Comparison of ENCODE assay signal across 8 cellular contexts in genomic region chr6:30678964-30679726, GRCh38. TPM values are rescaled to one million over a fixed set of nuclear protein-coding genes. Genes with fewer than 3 reads are reported as not detected.
DNase-seq lines count a peak whose midpoint lies in the region; ATAC-seq and TF ChIP-seq lines count a peak whose summit lies in the region.

No MANE protein-coding gene starts in this region.

- CTCF ChIA-PET in BJ (lab: Yijun Ruan, JAX): interaction anchor here (0.6 to 17.2 kb wide), 35 partner anchors 9 to 851 kb away, joined by 3 to 387 read pairs (median 4); partner anchors contain the start of genes FLOT1, IER3, MDC1 and NRM

- ATAC-seq in GM21723 (IDR thresholded peaks at IDR 0.05; ENCODE audit: unreplicated experiment) (peak; percentile 43), GM19035 (IDR thresholded peaks at IDR 0.05; ENCODE audit: unreplicated experiment) (no peak)

- H3K9me3 ChIP-seq in WERI-Rb-1 (ENCODE audit: severe bottlenecking): no peaks in the 10 kb centered on the region
- no peaks in the 10 kb centered on the region for H3K9me3 ChIP-seq in smooth muscle cell (replicated peaks; ENCODE audit: low read depth)

- in situ Hi-C loops in T47D (cut with HindIII; ENCODE audit: low pct_unique_long_range_greater_than_20kb, low sequenced_read_pairs): no loop called here

- H3K36me3 ChIP-seq in BJ (ENCODE audit: control insufficient read depth, insufficient read depth, low read length) (peaks cover 23% of the 10 kb centered on the region), WERI-Rb-1 (peaks cover 73% of the 10 kb centered on the region), smooth muscle cell (ENCODE audit: low read depth) (no peaks in the 10 kb centered on the region)

- H4K20me1 ChIP-seq in smooth muscle cell (ENCODE audit: low read depth): peaks cover 82% of the 10 kb centered on the region

- H3K4me1 ChIP-seq in smooth muscle cell (ENCODE audit: low read depth): peaks cover 42% of the 10 kb centered on the region

- DNase-seq in BJ (ENCODE audit: low read depth) (no peak), NCI-H1930 (lab: John Stamatoyannopoulos, UW) (peak; percentile 11 to 23), WERI-Rb-1 (peak; percentile 96), T47D (ENCODE audit: low read depth in 1 of 2, low spot score in 1 of 2) (peak; percentile 71 to 83), iPS-NIHi7 (ENCODE audit: extremely low spot score) (peak; percentile 88), smooth muscle cell (lab: John Stamatoyannopoulos, UW; ENCODE audit: unreplicated experiment) (peak; percentile 66)

- WGBS in smooth muscle cell (ENCODE audit: low lambda C conversion rate): 23% methylated on average over 23 of the region's 31 CpGs

- H2AFZ ChIP-seq in smooth muscle cell (ENCODE audit: low read depth): no peak overlapping the region

- POLR2A ChIA-PET in BJ (lab: Charles Lee): interaction anchor here (0.5 kb wide), 1 partner anchor 53 kb away, joined by 5 read pairs; the partner anchor contains the start of gene ATAT1

- peak; percentile 97 for TF ChIP-seq CTCF in BJ (IDR thresholded peaks at IDR 0.05; ENCODE audit: insufficient read depth, low read depth, low read length)
- peak; percentile 99 for TF ChIP-seq CTCF in WERI-Rb-1 (IDR thresholded peaks at IDR 0.05; ENCODE audit: low read depth, low read length)
- peak; percentile 94 for TF ChIP-seq CTCF in smooth muscle cell (IDR thresholded peaks at IDR 0.05; ENCODE audit: borderline replicate concordance, insufficient read depth, poor library complexity, severe bottlenecking)

- H3K79me2 ChIP-seq in smooth muscle cell (ENCODE audit: low read depth): peaks cover 61% of the 10 kb centered on the region

- H3K27me3 ChIP-seq in BJ (ENCODE audit: control insufficient read depth, insufficient read depth, low read length) (no peaks in the 10 kb centered on the region), WERI-Rb-1 (ENCODE audit: insufficient read depth, low read depth, severe bottlenecking) (no peaks in the 10 kb centered on the region), smooth muscle cell (ENCODE audit: low read depth) (no peaks in the 10 kb centered on the region)

- H3K9ac ChIP-seq in smooth muscle cell (ENCODE audit: low read depth): no peak overlapping the region

- H3K4me3 ChIP-seq in BJ (ENCODE audit: low read depth, low read length) (no peak overlapping the region; the same call in 1 of the 2 replicates), WERI-Rb-1 (ENCODE audit: low read depth, low read length) (peak overlapping the region; percentile 10; the same call in 1 of the 2 replicates), smooth muscle cell (no peak overlapping the region)

- H3K27ac ChIP-seq in WERI-Rb-1: peak overlapping the region; percentile 90
- peak overlapping the region; percentile 50 for H3K27ac ChIP-seq in smooth muscle cell (ENCODE audit: low read depth)

- peaks cover 31% of the 10 kb centered on the region for H3F3A ChIP-seq in smooth muscle cell (ENCODE audit: low read depth)

- peak overlapping the region; percentile 93 for H3K4me2 ChIP-seq in smooth muscle cell

RNA-seq across cellular contexts. Expression of gene DHX16, which starts 6.3 kb away (rescaled TPM):
- polyA plus RNA-seq in BJ (2011; rRNA removed) (25.1 and 44.5 TPM in 2 replicates), smooth muscle cell (23.5 and 29.0 TPM in 2 replicates)
- polyA minus RNA-seq in BJ (2011; rRNA and poly(A)+ RNA removed): 26.6 and 33.1 TPM in 2 replicates
- total RNA-seq in smooth muscle cell: 12.4 and 16.0 TPM in 2 replicates

RNA-seq across cellular contexts. Expression of gene PPP1R18, which starts 7.3 kb away (rescaled TPM):
- polyA plus RNA-seq in BJ (2011; rRNA removed) (87.5 and 121 TPM in 2 replicates), smooth muscle cell (41.6 and 51.6 TPM in 2 replicates)
- polyA minus RNA-seq in BJ (2011; rRNA and poly(A)+ RNA removed): 63.2 and 74.2 TPM in 2 replicates
- total RNA-seq in smooth muscle cell: 42.7 and 55.3 TPM in 2 replicates

RNA-seq across cellular contexts. Expression of gene NRM, which starts 11.6 kb away (rescaled TPM):
- polyA plus RNA-seq in BJ (2011; rRNA removed) (12.6 and 19.7 TPM in 2 replicates), smooth muscle cell (28.5 and 31.8 TPM in 2 replicates)
- polyA minus RNA-seq in BJ (2011; rRNA and poly(A)+ RNA removed): 8.8 and 13.5 TPM in 2 replicates
- 14.6 and 25.8 TPM in 2 replicates for total RNA-seq in smooth muscle cell

RNA-seq across cellular contexts. Expression of gene C6orf136, which starts 32.2 kb away (rescaled TPM):
- polyA plus RNA-seq in BJ (2011; rRNA removed) (5.4 and 6.0 TPM in 2 replicates), smooth muscle cell (5.3 and 8.8 TPM in 2 replicates)
- polyA minus RNA-seq in BJ (2011; rRNA and poly(A)+ RNA removed): 8.1 and 13.6 TPM in 2 replicates
- total RNA-seq in smooth muscle cell: 1.8 and 4.3 TPM in 2 replicates

RNA-seq across cellular contexts. Expression of gene MDC1, which starts 37.9 kb away (rescaled TPM):
- polyA plus RNA-seq in BJ (2011; rRNA removed) (5.1 and 7.5 TPM in 2 replicates), smooth muscle cell (17.1 and 19.0 TPM in 2 replicates)
- 5.0 and 24.5 TPM in 2 replicates for polyA minus RNA-seq in BJ (2011; rRNA and poly(A)+ RNA removed)
- 6.9 and 7.0 TPM in 2 replicates for total RNA-seq in smooth muscle cell
